Comparison of ENCODE assay signal across 1 cellular context in genomic region chr14:77469041-77469440, GRCh38.
TF ChIP-seq lines count a peak whose summit lies in the region.

No MANE protein-coding gene starts in this region.

TF ChIP-seq in HCT116, 20 proteins besides CTCF, POLR2A, EP300 and RAD21:
- TF ChIP-seq, protein P1, sequence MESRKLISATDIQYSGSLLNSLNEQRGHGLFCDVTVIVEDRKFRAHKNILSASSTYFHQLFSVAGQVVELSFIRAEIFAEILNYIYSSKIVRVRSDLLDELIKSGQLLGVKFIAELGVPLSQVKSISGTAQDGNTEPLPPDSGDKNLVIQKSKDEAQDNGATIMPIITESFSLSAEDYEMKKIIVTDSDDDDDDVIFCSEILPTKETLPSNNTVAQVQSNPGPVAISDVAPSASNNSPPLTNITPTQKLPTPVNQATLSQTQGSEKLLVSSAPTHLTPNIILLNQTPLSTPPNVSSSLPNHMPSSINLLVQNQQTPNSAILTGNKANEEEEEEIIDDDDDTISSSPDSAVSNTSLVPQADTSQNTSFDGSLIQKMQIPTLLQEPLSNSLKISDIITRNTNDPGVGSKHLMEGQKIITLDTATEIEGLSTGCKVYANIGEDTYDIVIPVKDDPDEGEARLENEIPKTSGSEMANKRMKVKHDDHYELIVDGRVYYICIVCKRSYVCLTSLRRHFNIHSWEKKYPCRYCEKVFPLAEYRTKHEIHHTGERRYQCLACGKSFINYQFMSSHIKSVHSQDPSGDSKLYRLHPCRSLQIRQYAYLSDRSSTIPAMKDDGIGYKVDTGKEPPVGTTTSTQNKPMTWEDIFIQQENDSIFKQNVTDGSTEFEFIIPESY (IDR thresholded peaks at IDR 0.05; ENCODE audit: extremely low read depth, insufficient replicate concordance, low read length) = no peak
- TF ChIP-seq CBX3 (IDR thresholded peaks at IDR 0.05; ENCODE audit: low read depth) (no peak), ELF1 (IDR thresholded peaks at IDR 0.05; ENCODE audit: borderline replicate concordance, low read depth) (no peak), EZH2 (IDR thresholded peaks at IDR 0.05) (no peak), ZNF274 (IDR thresholded peaks at IDR 0.05; ENCODE audit: low read depth, low read length) (no peak), YY1 (IDR thresholded peaks at IDR 0.05; ENCODE audit: extremely low read depth, insufficient replicate concordance, low read depth, low read length) (no peak), MAX (IDR thresholded peaks at IDR 0.05) (no peak)
